ENCODE assay signal across 17 cellular contexts in genomic region chr10:129968020-129968861, GRCh38. TPM values are rescaled to one million over a fixed set of nuclear protein-coding genes. Genes with fewer than 3 reads are reported as not detected.
DNase-seq lines count a peak whose midpoint lies in the region; ATAC-seq and TF ChIP-seq lines count a peak whose summit lies in the region.
"Had no signal": no experiment of that assay in that cellular context is flagged by ENCODE, and none has a peak within 500 bp of the region (broad histone marks: within the 10 kb centered on the region; RNA-seq: fewer than 3 reads in every experiment).

No MANE protein-coding gene starts in this region.

- H3K4me1 ChIP-seq in BE2C (no peaks in the 10 kb centered on the region; the same call in 1 of the 2 replicates), ES-I3 (ENCODE audit: insufficient read depth, low read length) (peaks cover 5% of the 10 kb centered on the region; the same call in 1 of the 2 replicates), endodermal cell (ENCODE audit: control insufficient read depth, insufficient read depth, low read length) (peaks cover 4% of the 10 kb centered on the region)

- H3K9ac ChIP-seq in ES-I3 (ENCODE audit: low read depth, low read length) (peak overlapping the region; percentile 26; the same call in 1 of the 2 replicates), endodermal cell (ENCODE audit: extremely low read depth, low read length, poor library complexity, severe bottlenecking) (no peak overlapping the region)

- ATAC-seq in HG03097 (IDR thresholded peaks at IDR 0.05; ENCODE audit: low FRiP score, unreplicated experiment) (no peak), HG03039 (IDR thresholded peaks at IDR 0.05; ENCODE audit: unreplicated experiment) (no peak)

- H3K27ac Mint-ChIP-seq in endodermal cell, result no peak overlapping the region
- H3K27ac Mint-ChIP-seq in nephron progenitor cell, result no peak overlapping the region

- H3K4me3 Mint-ChIP-seq in endodermal cell, result peak overlapping the region; percentile 46
- H3K4me3 Mint-ChIP-seq in nephron progenitor cell, result peak overlapping the region; percentile 54

- H3K27me3 Mint-ChIP-seq in endodermal cell (ENCODE audit: insufficient read depth), result peaks cover 78% of the 10 kb centered on the region
- H3K27me3 Mint-ChIP-seq in nephron progenitor cell (ENCODE audit: low read depth, poor library complexity), result peaks cover 86% of the 10 kb centered on the region

- in situ Hi-C loops in GM13977 (cut with MboI; ENCODE audit: low pct_unique_long_range_greater_than_20kb, low sequenced_read_pairs, unreplicated experiment), result no loop called here

- H3K4me1 Mint-ChIP-seq in endodermal cell (peaks cover 14% of the 10 kb centered on the region), nephron progenitor cell (peaks cover 30% of the 10 kb centered on the region)

- H3K27me3 ChIP-seq in BE2C (peaks cover 87% of the 10 kb centered on the region), endodermal cell (ENCODE audit: control insufficient read depth, insufficient read depth, low read length, poor library complexity, severe bottlenecking) (peaks cover 90% of the 10 kb centered on the region)

- no peaks in the 10 kb centered on the region for H3K9me3 Mint-ChIP-seq in endodermal cell
- H3K9me3 Mint-ChIP-seq in nephron progenitor cell, result no peaks in the 10 kb centered on the region

- no peaks in the 10 kb centered on the region for H3K9me3 ChIP-seq in BE2C
- H3K9me3 ChIP-seq in ES-I3 (ENCODE audit: control insufficient read depth, insufficient read depth, low read length), result no peaks in the 10 kb centered on the region
- no peaks in the 10 kb centered on the region for H3K9me3 ChIP-seq in endodermal cell (ENCODE audit: control insufficient read depth, low read length)

- 2 to 5% methylated on average over 26 to 63 of the region's 63 CpGs for WGBS in endodermal cell (ENCODE audit: insufficient coverage in 1 of 2, insufficient read length in 1 of 2), 2 experiments

- no peak overlapping the region for H3K27ac ChIP-seq in endodermal cell (ENCODE audit: low read depth, low read length)
- H3K27ac ChIP-seq: PC-9, SJSA1, skin epidermis had no signal

- H3K4me3 ChIP-seq in BE2C (ENCODE audit: low read depth, low read length) (peak overlapping the region; percentile 46), endodermal cell (ENCODE audit: low read length) (no peak overlapping the region)
- H3K4me3 ChIP-seq: PC-9, SJSA1 had no signal

- no peak for DNase-seq in BE2C
- peak; percentile 72 for DNase-seq in endodermal cell
- DNase-seq in nephron progenitor cell, result peak; percentile 38
- no peak for DNase-seq in GM13977 (ENCODE audit: low spot score)
- no peak for DNase-seq in DMS114 treated with DMSO at 0.1 percent for 48 hours (lab: John Stamatoyannopoulos, UW; ENCODE audit: unreplicated experiment)
- DNase-seq: activated CD4-positive, alpha-beta T cell treated with anti-CD3 and anti-CD28 coated beads for 4 hours; activated naive CD4-positive, alpha-beta T cell treated with Interleukin-2 at 50 U/mL for 16 hours; COR-L47; NCI-H1105; PC-9 had no signal

- TF ChIP-seq CTCF in BE2C (IDR thresholded peaks at IDR 0.05; ENCODE audit: low read depth, low read length) (no peak), endodermal cell (conservative IDR thresholded peaks at IDR 0.05) (no peak), nephron progenitor cell (IDR thresholded peaks at IDR 0.05) (no peak), GM13977 (IDR thresholded peaks at IDR 0.05; ENCODE audit: extremely low read depth, insufficient read depth, missing control alignments) (no peak)

- H3K36me3 ChIP-seq in BE2C, result peaks cover 2% of the 10 kb centered on the region; the same call in 1 of the 2 replicates
- H3K36me3 ChIP-seq in ES-I3 (ENCODE audit: insufficient read depth, low read length), result no peaks in the 10 kb centered on the region
- H3K36me3 ChIP-seq in endodermal cell (ENCODE audit: control insufficient read depth, insufficient read depth, low read length), result no peaks in the 10 kb centered on the region
- H3K36me3 ChIP-seq: SJSA1 had no signal

- no peaks in the 10 kb centered on the region for H3K36me3 Mint-ChIP-seq in endodermal cell (ENCODE audit: low read depth)
- no peaks in the 10 kb centered on the region for H3K36me3 Mint-ChIP-seq in nephron progenitor cell (ENCODE audit: low read depth)

RNA-seq across cellular contexts. Expression of gene EBF3, which starts 4.2 kb away (rescaled TPM):
- polyA plus RNA-seq in BE2C (2012; ENCODE audit: insufficient read depth, insufficient read length, low read depth), result 16.9 TPM
- 1 to 10 TPM in 1 of 2 donors, under 1 TPM in 1; 0.44 to 2.0 TPM for total RNA-seq in endodermal cell
- 20.8 TPM for polyA plus RNA-seq in endodermal cell (2013, experiment 1 of 2)
- polyA plus RNA-seq in endodermal cell (2013, experiment 2 of 2), result 16.1 TPM
- total RNA-seq: chondrocyte, left lobe of liver, PC-9, SJSA1 had no signal

Comparison
In these comparisons a context has a peak if more than half of its experiments do, and no peak if none do; other contexts are left out.
1. DNase-seq: peak in endodermal cell (single experiment) and nephron progenitor cell (single experiment); none in BE2C (single experiment), GM13977 (single experiment) and DMS114 treated with DMSO at 0.1 percent for 48 hours (single experiment).